18 cellular contexts compared by ENCODE assay signal in genomic region chr5:135891804-135892203, GRCh38. TPM values are rescaled to one million over a fixed set of nuclear protein-coding genes. Genes with fewer than 3 reads are reported as not detected.
DNase-seq lines count a peak whose midpoint lies in the region; ATAC-seq, FAIRE-seq and TF ChIP-seq lines count a peak whose summit lies in the region.
"Had no signal": no experiment of that assay in that cellular context is flagged by ENCODE, and none has a peak within 500 bp of the region (broad histone marks: within the 10 kb centered on the region; RNA-seq: fewer than 3 reads in every experiment).

No MANE protein-coding gene starts in this region.

- H3K27ac Mint-ChIP-seq in H9: no peak overlapping the region
- no peak overlapping the region for H3K27ac Mint-ChIP-seq in WTC11
- H3K27ac Mint-ChIP-seq: effector memory CD8-positive, alpha-beta T cell had no signal

- peaks cover 9 to 10% of the 10 kb centered on the region in 2 experiments for H3K4me1 Mint-ChIP-seq in H9
- H3K4me1 Mint-ChIP-seq in WTC11: peaks cover 16% of the 10 kb centered on the region

- H2AFZ ChIP-seq in H9 (ENCODE audit: low read length): no peak overlapping the region
- H2AFZ ChIP-seq in keratinocyte (ENCODE audit: control insufficient read depth, low read length): no peak overlapping the region

- no peak overlapping the region for H3T11ph ChIP-seq in H9 (ENCODE audit: low read length)

- H4K20me1 ChIP-seq in BLaER1 (peaks cover 11% of the 10 kb centered on the region; the same call in 1 of the 2 replicates), H9 (ENCODE audit: control insufficient read depth, insufficient read depth, insufficient read length) (no peaks in the 10 kb centered on the region), keratinocyte (ENCODE audit: control insufficient read depth, extremely low read depth, insufficient read depth, low read length) (no peaks in the 10 kb centered on the region)

- dilution Hi-C loops in keratinocyte (cut with MboI; ENCODE audit: extremely low pct_ligation_motif_present, low sequenced_read_pairs): no loop called here

- peak overlapping the region; percentile 58 for H3K4me2 ChIP-seq in BLaER1
- no peak overlapping the region for H3K4me2 ChIP-seq in H9 (ENCODE audit: insufficient read depth, insufficient read length, low read length)
- no peak overlapping the region for H3K4me2 ChIP-seq in keratinocyte (ENCODE audit: control insufficient read depth, extremely low read depth, insufficient read depth, low read depth, low read length)

- no peak overlapping the region for H3K18ac ChIP-seq in H9 (ENCODE audit: insufficient read length, low read depth, low read length)

- no peak overlapping the region for H3K4ac ChIP-seq in H9 (ENCODE audit: low read depth, low read length)

- no peak overlapping the region for H2BK120ac ChIP-seq in H9 (ENCODE audit: low read depth, low read length, poor library complexity, severe bottlenecking)

- no peak overlapping the region for H2BK15ac ChIP-seq in H9 (ENCODE audit: low read depth, low read length)

- no peaks in the 10 kb centered on the region for H3K9me3 Mint-ChIP-seq in H9
- no peaks in the 10 kb centered on the region for H3K9me3 Mint-ChIP-seq in WTC11
- H3K9me3 Mint-ChIP-seq: effector memory CD8-positive, alpha-beta T cell had no signal

- H2BK12ac ChIP-seq in H9 (ENCODE audit: insufficient read length, low read depth, low read length): no peak overlapping the region

- H3K27me3 Mint-ChIP-seq in H9 (ENCODE audit: low read depth) (peaks cover 50% of the 10 kb centered on the region), WTC11 (ENCODE audit: low read depth) (peaks cover 26% of the 10 kb centered on the region)

- peak; percentile 93 for ATAC-seq in WTC11
- no peak for ATAC-seq in lower lobe of right lung
- no peak for ATAC-seq in pancreas
- ATAC-seq: effector memory CD8-positive, alpha-beta T cell; heart left ventricle had no signal

- H3K79me1 ChIP-seq in H9 (ENCODE audit: insufficient read depth, low read depth, low read length, poor library complexity, severe bottlenecking): no peaks in the 10 kb centered on the region

- H3K4me3 Mint-ChIP-seq in H9: no peak overlapping the region
- H3K4me3 Mint-ChIP-seq in WTC11: no peak overlapping the region
- H3K4me3 Mint-ChIP-seq: effector memory CD8-positive, alpha-beta T cell had no signal

- H2BK20ac ChIP-seq in H9 (ENCODE audit: low read depth, low read length, poor library complexity, severe bottlenecking): no peak overlapping the region

- H3K23ac ChIP-seq in H9 (ENCODE audit: insufficient read length, low read depth, low read length): no peak overlapping the region

- no peaks in the 10 kb centered on the region for H3K9me3 ChIP-seq in BLaER1
- no peaks in the 10 kb centered on the region for H3K9me3 ChIP-seq in H9 (ENCODE audit: control insufficient read depth, low read depth, low read length)
- H3K9me3 ChIP-seq in keratinocyte (ENCODE audit: control insufficient read depth, low read depth, low read length): no peaks in the 10 kb centered on the region
- H3K9me3 ChIP-seq in lower lobe of right lung: no peaks in the 10 kb centered on the region
- H3K9me3 ChIP-seq in pancreas: no peaks in the 10 kb centered on the region
- H3K9me3 ChIP-seq: heart left ventricle had no signal

- no peak overlapping the region for H4K5ac ChIP-seq in H9 (ENCODE audit: insufficient read length, low read depth, low read length)

- H3K9me1 ChIP-seq in keratinocyte (ENCODE audit: control insufficient read depth, extremely low read depth, insufficient read depth, low read length): no peaks in the 10 kb centered on the region

- intact Hi-C loops in lower lobe of right lung (cut with DNase I) (no loop called here), pancreas (cut with DNase I) (no loop called here)

- H3K79me2 ChIP-seq in H9 (ENCODE audit: insufficient read depth, low read length): no peaks in the 10 kb centered on the region
- H3K79me2 ChIP-seq in keratinocyte (ENCODE audit: control insufficient read depth, insufficient read depth, low read length): no peaks in the 10 kb centered on the region

- no peak overlapping the region for H2BK5ac ChIP-seq in H9 (ENCODE audit: insufficient read length, low read length)

- H3K36me3 ChIP-seq in BLaER1 (no peaks in the 10 kb centered on the region), keratinocyte (ENCODE audit: control insufficient read depth in 2 of 2, extremely low read depth in 1 of 2, insufficient read depth in 2 of 2, low read length in 2 of 2) (no peaks in the 10 kb centered on the region), lower lobe of right lung (no peaks in the 10 kb centered on the region), pancreas (no peaks in the 10 kb centered on the region)
- H3K36me3 ChIP-seq: heart left ventricle had no signal

- H3K36me3 Mint-ChIP-seq in H9 (ENCODE audit: insufficient read depth in 1 of 3, low read depth in 3 of 3): no peaks in the 10 kb centered on the region
- H3K36me3 Mint-ChIP-seq in WTC11: no peaks in the 10 kb centered on the region

- no peak overlapping the region for H4K8ac ChIP-seq in H9 (replicated peaks; ENCODE audit: insufficient read length, low read depth, low read length)

- no peaks in the 10 kb centered on the region for H3K27me3 ChIP-seq in BLaER1
- peaks cover 2% of the 10 kb centered on the region; the same call in 1 of the 2 replicates for H3K27me3 ChIP-seq in H9 (ENCODE audit: insufficient read depth, low read length)
- H3K27me3 ChIP-seq in keratinocyte (ENCODE audit: control insufficient read depth, extremely low read depth, insufficient read depth, low read length): no peaks in the 10 kb centered on the region
- H3K27me3 ChIP-seq in lower lobe of right lung (ENCODE audit: low read depth): peaks cover 10% of the 10 kb centered on the region
- no peaks in the 10 kb centered on the region for H3K27me3 ChIP-seq in pancreas

- H3K4me3 ChIP-seq in BLaER1 (no peak overlapping the region), keratinocyte (ENCODE audit: control insufficient read depth in 2 of 3, extremely low read depth in 1 of 3, insufficient read depth in 2 of 3, low read depth in 1 of 3, low read length in 3 of 3) (no peak overlapping the region), lower lobe of right lung (no peak overlapping the region), pancreas (no peak overlapping the region)
- H3K4me3 ChIP-seq: heart left ventricle had no signal

- H4K91ac ChIP-seq in H9 (ENCODE audit: insufficient read length, low read depth, low read length): no peak overlapping the region

- H3K9ac ChIP-seq in BLaER1 (no peak overlapping the region), H9 (ENCODE audit: extremely low read depth, insufficient read length, low read length) (no peak overlapping the region), keratinocyte (ENCODE audit: control insufficient read depth, extremely low read depth, insufficient read depth, low read length) (no peak overlapping the region)

- H3K23me2 ChIP-seq in H9 (ENCODE audit: insufficient read length, low read depth, low read length, poor library complexity, severe bottlenecking): peaks cover 4% of the 10 kb centered on the region

- H3K4me1 ChIP-seq in BLaER1: peaks cover 32% of the 10 kb centered on the region
- no peaks in the 10 kb centered on the region for H3K4me1 ChIP-seq in H9 (ENCODE audit: insufficient read depth, low read length)
- H3K4me1 ChIP-seq in keratinocyte (ENCODE audit: control insufficient read depth, extremely low read depth, insufficient read depth, low read length): no peaks in the 10 kb centered on the region
- H3K4me1 ChIP-seq in lower lobe of right lung: peaks cover 18% of the 10 kb centered on the region
- H3K4me1 ChIP-seq in pancreas: no peaks in the 10 kb centered on the region

- FAIRE-seq in keratinocyte (lab: Jason Lieb, UNC): no peak
- FAIRE-seq in pancreas (lab: Jason Lieb, UNC): no peak
- FAIRE-seq: GM12892, H54 had no signal

- no peak overlapping the region for H3K14ac ChIP-seq in H9 (ENCODE audit: insufficient read depth, low read length)

- POLR2A ChIA-PET in WTC11 (lab: Charles Lee): interaction anchor here (0.9 kb wide), 1 partner anchor 240 kb away, joined by 3 read pairs; the partner anchor contains the start of gene SMAD5

- TF ChIP-seq CTCF in H9 (conservative IDR thresholded peaks at IDR 0.05): peak; percentile 73
- TF ChIP-seq CTCF in WTC11 (IDR thresholded peaks at IDR 0.05): no peak
- TF ChIP-seq CTCF in keratinocyte (optimal IDR thresholded peaks at IDR 0.05 in 1 of 3, IDR thresholded peaks at IDR 0.05 in 1 of 3, conservative IDR thresholded peaks at IDR 0.05 in 1 of 3; ENCODE audit: extremely low read depth in 1 of 3, insufficient read depth in 2 of 3, low read length in 3 of 3): peak in 2 of 3 experiments; percentile 9 to 23
- TF ChIP-seq CTCF in lower lobe of right lung (IDR thresholded peaks at IDR 0.05): no peak
- no peak for TF ChIP-seq CTCF in pancreas (IDR thresholded peaks at IDR 0.05)

- peak; percentile 79 for DNase-seq in H9
- peak; percentile 62 for DNase-seq in WTC11 (ENCODE audit: low spot score)
- no peak for DNase-seq in keratinocyte (ENCODE audit: low read depth, low spot score)
- DNase-seq in lower lobe of right lung: no peak
- DNase-seq in SW 1271 (lab: John Stamatoyannopoulos, UW): no peak
- DNase-seq in pancreas: no peak
- no peak for DNase-seq in GM19238 (ENCODE audit: insufficient read length, low spot score)
- DNase-seq: effector memory CD8-positive, alpha-beta T cell; heart left ventricle; KG1; mesenchymal stem cell; stimulated activated CD4-positive, alpha-beta T cell treated with anti-CD3 and anti-CD28 coated beads, Interleukin-4, amount 100 ng/mL, for 24 hours had no signal

- H3K27ac ChIP-seq in BLaER1: no peak overlapping the region
- H3K27ac ChIP-seq in H9 (ENCODE audit: insufficient read length, low read depth, low read length): no peak overlapping the region
- no peak overlapping the region for H3K27ac ChIP-seq in keratinocyte (ENCODE audit: control insufficient read depth, insufficient read depth, low read length)
- no peak overlapping the region for H3K27ac ChIP-seq in lower lobe of right lung
- H3K27ac ChIP-seq in pancreas: no peak overlapping the region
- H3K27ac ChIP-seq: heart left ventricle, RWPE1, VCaP had no signal

- no peak overlapping the region for H3K56ac ChIP-seq in H9 (ENCODE audit: insufficient read length, low read depth, low read length)

- H2AK5ac ChIP-seq in H9 (ENCODE audit: insufficient read length, low read length): no peak overlapping the region

- CTCF ChIA-PET in WTC11 (lab: Charles Lee): interaction anchor here (0.6 to 5.9 kb wide), 22 partner anchors 9 to 879 kb away, joined by 3 to 33 read pairs (median 6); partner anchors contain the start of genes SLC25A48 and TGFBI

RNA-seq across cellular contexts. Expression of gene IL9, which starts 3.8 kb away (rescaled TPM):
- total RNA-seq in H9 (2021): not detected in 2 replicates
- not detected in 3 replicates for total RNA-seq in WTC11 (2021)
- not detected in 3 replicates for polyA plus RNA-seq in keratinocyte
- not detected for polyA plus RNA-seq in keratinocyte (2011; ENCODE audit: low read depth)
- not detected in 2 replicates for polyA plus RNA-seq in keratinocyte (2011; cell fraction: cytosol; rRNA removed)
- not detected in 2 replicates for polyA plus RNA-seq in keratinocyte (2011; cell fraction: nucleus; rRNA removed)
- polyA plus RNA-seq in keratinocyte (2012; ENCODE audit: low replicate concordance): not detected in 2 replicates
- not detected in 3 replicates for polyA minus RNA-seq in keratinocyte
- polyA minus RNA-seq in keratinocyte (2011; cell fraction: cytosol; rRNA and poly(A)+ RNA removed): not detected
- not detected in 2 replicates for polyA minus RNA-seq in keratinocyte (2011; cell fraction: nucleus; rRNA and poly(A)+ RNA removed)
- total RNA-seq in lower lobe of right lung: not detected
- not detected for total RNA-seq in pancreas
- polyA plus RNA-seq in pancreas: not detected
- total RNA-seq: heart left ventricle, posterior vena cava had no signal
- polyA plus RNA-seq: heart left ventricle had no signal

RNA-seq across cellular contexts. Expression of gene SLC25A48, which starts 57.3 kb away (rescaled TPM):
- total RNA-seq in H9 (2021) (0.46 and 0.66 TPM in 2 replicates), WTC11 (2021) (0.76 to 1.1 TPM (median 1.1 TPM) in 3 replicates), lower lobe of right lung (0.24 TPM), pancreas (1 to 10 TPM in 3 of 6 donors, under 1 TPM in 3; 0.37 to 2.1 (median 1.1) TPM)
- polyA plus RNA-seq in keratinocyte (0.35 TPM in 1 of 3 replicates, not detected in the others), pancreas (1 to 10 TPM; 1.5 to 3.2 TPM)
- polyA plus RNA-seq in keratinocyte (2011; ENCODE audit: low read depth): not detected
- 0.04 TPM in 1 of 2 replicates, not detected in the other for polyA plus RNA-seq in keratinocyte (2011; cell fraction: cytosol; rRNA removed)
- polyA plus RNA-seq in keratinocyte (2011; cell fraction: nucleus; rRNA removed): 0.08 and 0.40 TPM in 2 replicates
- not detected in 2 replicates for polyA plus RNA-seq in keratinocyte (2012; ENCODE audit: low replicate concordance)
- 0.69 TPM in 1 of 3 replicates, not detected in the others for polyA minus RNA-seq in keratinocyte
- polyA minus RNA-seq in keratinocyte (2011; cell fraction: cytosol; rRNA and poly(A)+ RNA removed): not detected
- 0.78 TPM in 1 of 2 replicates, not detected in the other for polyA minus RNA-seq in keratinocyte (2011; cell fraction: nucleus; rRNA and poly(A)+ RNA removed)

Comparison
In these comparisons a context has a peak if more than half of its experiments do, and no peak if none do; other contexts are left out.
1. DNase-seq: peak in H9 (single experiment) and WTC11 (single experiment); none in keratinocyte (single experiment), lower lobe of right lung (single experiment), SW 1271 (0 of 2), pancreas (0 of 6) and GM19238 (single experiment).
2. CTCF ChIP-seq: peak in H9 (single experiment) and keratinocyte (2 of 3); none in WTC11 (single experiment), lower lobe of right lung (single experiment) and pancreas (0 of 4).